In the genomic region with DNA sequence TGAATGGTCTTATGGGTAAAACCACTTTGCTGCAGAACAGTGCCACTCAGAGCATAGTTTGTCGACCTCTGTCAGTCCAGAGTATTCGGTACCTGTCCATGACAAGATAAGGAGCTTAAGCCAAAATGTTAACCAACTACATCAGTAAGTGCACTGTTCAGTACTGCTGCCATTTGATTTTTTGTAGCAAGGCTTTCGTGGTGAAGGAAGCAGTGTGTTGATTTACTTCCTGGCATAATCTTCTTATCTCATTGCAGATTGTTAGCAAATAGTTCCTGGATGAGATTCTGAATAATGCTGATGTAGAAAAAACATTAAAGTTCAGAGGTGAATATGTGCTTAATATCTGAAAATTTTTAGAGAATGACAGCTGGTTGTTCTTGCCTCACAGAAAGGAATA, we compare ENCODE assay signal across 12 cellular contexts.
DNase-seq lines count a peak whose midpoint lies in the region; ATAC-seq and TF ChIP-seq lines count a peak whose summit lies in the region.
"Had no signal": no experiment of that assay in that cellular context is flagged by ENCODE, and none has a peak within 500 bp of the region (broad histone marks: within the 10 kb centered on the region; RNA-seq: fewer than 3 reads in every experiment).

No MANE protein-coding gene starts in this region.

- H3K4me1 ChIP-seq in ACC112 (ENCODE audit: control insufficient read depth, insufficient read depth, low read length, unreplicated experiment) (peaks cover 32% of the 10 kb centered on the region), GM23248 (ENCODE audit: insufficient read depth) (peaks cover 30% of the 10 kb centered on the region), right lobe of liver (peaks cover 0 to 34% (median 13%) of the 10 kb centered on the region in 4 donors)

- peaks cover 36% of the 10 kb centered on the region for H3F3A ChIP-seq in GM23248 (ENCODE audit: insufficient read depth)

- DNase-seq in GM23248 (peak; percentile 26), right lobe of liver (no peak), cerebellar cortex (ENCODE audit: low spot score) (no peak), NCI-H2227 treated with DMSO at 0.1 percent for 48 hours (lab: John Stamatoyannopoulos, UW) (no peak)
- DNase-seq in activated naive CD8-positive, alpha-beta T cell treated with anti-CD3 and anti-CD28 coated beads, Interleukin-2, amount 50 U/mL, for 24 hours: no peak
- DNase-seq: caudate nucleus, mucosa of descending colon, SHP77 had no signal

- intact Hi-C loops in right lobe of liver (cut with DNase I): no loop called here

- H3K9me3 ChIP-seq in GM23248 (ENCODE audit: low read depth) (no peaks in the 10 kb centered on the region), right lobe of liver (no peaks in the 10 kb centered on the region)

- TF ChIP-seq POLR2A in right lobe of liver (IDR thresholded peaks at IDR 0.05) (no peak), GM18505 (IDR thresholded peaks at IDR 0.05; ENCODE audit: borderline replicate concordance, extremely low read depth, insufficient read depth, insufficient read length) (no peak)

- no peaks in the 10 kb centered on the region for H3K27me3 Mint-ChIP-seq in activated naive CD8-positive, alpha-beta T cell treated with anti-CD3 and anti-CD28 coated beads, Interleukin-2, amount 50 U/mL, for 24 hours

- H3K27me3 ChIP-seq in ACC112 (ENCODE audit: insufficient read depth, low read length): no peaks in the 10 kb centered on the region
- H3K27me3 ChIP-seq in GM23248 (replicated peaks; ENCODE audit: insufficient read depth): no peaks in the 10 kb centered on the region
- no peaks in the 10 kb centered on the region for H3K27me3 ChIP-seq in right lobe of liver
- H3K27me3 ChIP-seq: BLaER1 had no signal

- peak overlapping the region; percentile 38 for H3K27ac Mint-ChIP-seq in activated naive CD8-positive, alpha-beta T cell treated with anti-CD3 and anti-CD28 coated beads, Interleukin-2, amount 50 U/mL, for 24 hours

- no peak overlapping the region for H3K4me3 Mint-ChIP-seq in activated naive CD8-positive, alpha-beta T cell treated with anti-CD3 and anti-CD28 coated beads, Interleukin-2, amount 50 U/mL, for 24 hours

- peak overlapping the region; percentile 16; the same call in 1 of the 2 replicates for H3K4me3 ChIP-seq in ACC112 (ENCODE audit: low read depth, low read length)
- H3K4me3 ChIP-seq in GM23248: peak overlapping the region; percentile 41; the same call in 1 of the 2 replicates
- H3K4me3 ChIP-seq in right lobe of liver: no peak overlapping the region
- H3K4me3 ChIP-seq: BLaER1, mucosa of descending colon had no signal

- H3K79me2 ChIP-seq in ACC112 (ENCODE audit: control insufficient read depth, insufficient read depth, low read length, unreplicated experiment) (no peaks in the 10 kb centered on the region), GM23248 (ENCODE audit: insufficient read depth) (no peaks in the 10 kb centered on the region)

- H2AFZ ChIP-seq in ACC112 (ENCODE audit: low read length, unreplicated experiment) (no peak overlapping the region), GM23248 (0 out of 2 replicates have a peak overlapping the region, but pooled peaks have one; percentile 13)

- H3K36me3 ChIP-seq in ACC112 (ENCODE audit: insufficient read depth, low read length) (no peaks in the 10 kb centered on the region), GM23248 (ENCODE audit: low read depth) (no peaks in the 10 kb centered on the region), right lobe of liver (no peaks in the 10 kb centered on the region)
- H3K36me3 ChIP-seq: BLaER1 had no signal

- WGBS in GM23248 (ENCODE audit: low coverage in 1 of 2, low lambda C conversion rate in 2 of 2, missing lambda C conversion rate in 2 of 2), 2 experiments: 87 to 89% methylated on average over 3 of the region's 3 CpGs
- WGBS in right lobe of liver (ENCODE audit: insufficient coverage, low coverage, low lambda C conversion rate, missing lambda C conversion rate): 3% methylated on average over 3 of the region's 3 CpGs

- H4K20me1 ChIP-seq in GM23248 (ENCODE audit: insufficient read depth): no peaks in the 10 kb centered on the region
- H4K20me1 ChIP-seq: BLaER1 had no signal

- peaks cover 10% of the 10 kb centered on the region for H3K36me3 Mint-ChIP-seq in activated naive CD8-positive, alpha-beta T cell treated with anti-CD3 and anti-CD28 coated beads, Interleukin-2, amount 50 U/mL, for 24 hours (ENCODE audit: low read depth)

- peak overlapping the region; percentile 66 for H3K4me2 ChIP-seq in GM23248 (ENCODE audit: unreplicated experiment)
- H3K4me2 ChIP-seq: BLaER1 had no signal

- H3K4me1 Mint-ChIP-seq in activated naive CD8-positive, alpha-beta T cell treated with anti-CD3 and anti-CD28 coated beads, Interleukin-2, amount 50 U/mL, for 24 hours: peaks cover 40% of the 10 kb centered on the region

- peaks cover 22% of the 10 kb centered on the region for H3K9me3 Mint-ChIP-seq in activated naive CD8-positive, alpha-beta T cell treated with anti-CD3 and anti-CD28 coated beads, Interleukin-2, amount 50 U/mL, for 24 hours

- in situ Hi-C loops in GM23248 (cut with MboI): no loop called here

- H3K9me2 ChIP-seq in GM23248 (ENCODE audit: insufficient read depth): no peaks in the 10 kb centered on the region

- H3K27ac ChIP-seq in ACC112 (ENCODE audit: low read depth, low read length) (peak overlapping the region; percentile 96), GM23248 (peak overlapping the region; percentile 98), right lobe of liver (peak overlapping the region; percentile 62 to 93 (median 66))
- H3K27ac ChIP-seq: BLaER1 had no signal

- no peak for ATAC-seq in activated naive CD8-positive, alpha-beta T cell treated with anti-CD3 and anti-CD28 coated beads, Interleukin-2, amount 50 U/mL, for 24 hours
- ATAC-seq in right lobe of liver: peak; percentile 1 to 43 (median 24)
- ATAC-seq in GM18505 (IDR thresholded peaks at IDR 0.05; ENCODE audit: unreplicated experiment): no peak
- ATAC-seq in GM18517 (IDR thresholded peaks at IDR 0.05; ENCODE audit: unreplicated experiment): no peak
- ATAC-seq: mucosa of descending colon had no signal

- no peak for TF ChIP-seq CTCF in right lobe of liver (IDR thresholded peaks at IDR 0.05)

- peak overlapping the region; percentile 76 for H3K9ac ChIP-seq in GM23248
- H3K9ac ChIP-seq: BLaER1 had no signal

Comparison
In these comparisons a context has a peak if more than half of its experiments do, and no peak if none do; other contexts are left out.
1. H3K4me3 ChIP-seq: peak in ACC112 (single experiment) and GM23248 (single experiment); none in right lobe of liver (0 of 3).
2. ATAC-seq: peak in right lobe of liver (4 of 4); none in activated naive CD8-positive, alpha-beta T cell treated with anti-CD3 and anti-CD28 coated beads, Interleukin-2, amount 50 U/mL, for 24 hours (single experiment), GM18505 (single experiment) and GM18517 (single experiment).
3. Peak in every context shown above with its lines, with median percentiles within 50 percentile points of each other: H3K27ac ChIP-seq.